In the genomic region with DNA sequence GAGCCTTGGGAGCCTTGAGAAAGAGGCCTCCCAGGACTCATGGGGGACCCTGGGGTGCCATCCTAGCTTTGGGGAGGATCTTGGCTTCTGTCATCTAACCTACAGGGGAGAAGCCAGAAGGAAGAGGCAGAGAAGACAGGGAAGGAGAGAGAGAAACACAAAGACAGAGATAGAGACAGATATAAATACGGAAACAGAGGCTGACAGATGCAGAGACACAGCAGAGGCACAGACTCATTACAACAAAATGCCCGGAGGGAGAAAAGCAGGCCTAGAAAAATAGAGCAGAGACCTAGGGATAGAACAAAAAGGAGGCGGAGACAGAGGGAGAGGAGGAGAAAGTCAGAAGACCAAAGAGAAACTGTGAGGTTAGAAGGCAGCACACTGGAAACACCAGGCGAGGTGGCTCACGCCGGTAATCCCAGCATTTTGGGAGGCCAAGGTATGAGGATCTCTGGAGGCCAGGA, we compare ENCODE assay signal across 1 cellular context.
TF ChIP-seq lines count a peak whose summit lies in the region.

No MANE protein-coding gene starts in this region.

TF ChIP-seq in HCT116, 20 proteins besides CTCF, POLR2A, EP300 and RAD21:
- TF ChIP-seq EGR1 (IDR thresholded peaks at IDR 0.05; ENCODE audit: low read depth) = no peak
- TF ChIP-seq JUND (IDR thresholded peaks at IDR 0.05) = no peak
- no peak for TF ChIP-seq POLR2AphosphoS5 (IDR thresholded peaks at IDR 0.05; ENCODE audit: low read depth, low read length)
- TF ChIP-seq, protein P1, sequence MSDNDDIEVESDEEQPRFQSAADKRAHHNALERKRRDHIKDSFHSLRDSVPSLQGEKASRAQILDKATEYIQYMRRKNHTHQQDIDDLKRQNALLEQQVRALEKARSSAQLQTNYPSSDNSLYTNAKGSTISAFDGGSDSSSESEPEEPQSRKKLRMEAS (IDR thresholded peaks at IDR 0.05) = no peak
- TF ChIP-seq CBX3 (IDR thresholded peaks at IDR 0.05; ENCODE audit: low read depth) = no peak
- no peak for TF ChIP-seq CEBPB (IDR thresholded peaks at IDR 0.05; ENCODE audit: low read depth)
- no peak for TF ChIP-seq ELF1 (IDR thresholded peaks at IDR 0.05; ENCODE audit: borderline replicate concordance, low read depth)
- TF ChIP-seq TCF7L2 (IDR thresholded peaks at IDR 0.05; ENCODE audit: borderline replicate concordance, extremely low read depth, insufficient read depth, insufficient read length) = no peak
- TF ChIP-seq EZH2 (IDR thresholded peaks at IDR 0.05) = no peak
